Comparison of ENCODE assay signal across 17 cellular contexts in the genomic region with DNA sequence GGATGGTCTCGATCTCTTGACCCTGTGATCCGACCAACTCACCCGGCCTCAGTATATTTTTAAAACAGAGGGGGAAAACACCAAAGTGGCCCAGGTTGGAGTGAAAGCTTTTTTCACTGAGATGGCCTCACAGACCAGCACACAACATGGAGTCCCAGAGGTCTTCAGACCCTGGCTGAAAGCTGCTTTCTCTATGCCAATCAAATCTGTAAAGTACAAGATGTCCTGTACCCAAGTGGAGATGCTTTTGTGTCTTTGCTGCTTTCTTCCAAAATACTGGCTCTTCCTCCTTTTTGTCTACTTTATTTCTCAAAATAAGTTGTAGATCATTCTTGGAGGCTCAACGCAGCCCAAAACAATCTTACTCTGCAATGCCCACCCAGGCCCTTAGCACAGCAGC.
"Had no signal": no experiment of that assay in that cellular context is flagged by ENCODE, and none has a peak within 500 bp of the region (broad histone marks: within the 10 kb centered on the region; RNA-seq: fewer than 3 reads in every experiment).

No MANE protein-coding gene starts in this region.

- H3K4me3 ChIP-seq: body of pancreas, cardiac muscle cell, prostate gland, thyroid gland had no signal

- H3K27me3 ChIP-seq: body of pancreas, cardiac muscle cell, foreskin keratinocyte, thyroid gland had no signal

- H3K4me3 Mint-ChIP-seq: activated T-cell treated with anti-CD3 and anti-CD28 coated beads, Interleukin-2, amount 50 U/mL, for 4 hours had no signal

- H3K27ac ChIP-seq: body of pancreas, cardiac muscle cell, foreskin keratinocyte, prostate gland, thyroid gland had no signal

- H3K9me3 ChIP-seq: body of pancreas, prostate gland, thyroid gland had no signal

- ATAC-seq: activated T-cell treated with anti-CD3 and anti-CD28 coated beads, Interleukin-2, amount 50 U/mL, for 4 hours; body of pancreas; foreskin keratinocyte had no signal

- DNase-seq: activated CD4-positive, alpha-beta T cell treated with anti-CD3 and anti-CD28 coated beads, Interleukin-2, amount 50 U/mL, for 4 hours; activated CD8-positive, alpha-beta memory T cell treated with anti-CD3 and anti-CD28 coated beads, Interleukin-2, amount 50 U/mL, for 48 hours; activated naive CD4-positive, alpha-beta T cell treated with Interleukin-2 at 50 U/mL for 16 hours; activated T-cell treated with anti-CD3 and anti-CD28 coated beads, Interleukin-2, amount 50 U/mL, for 4 hours; body of pancreas; dermis blood vessel endothelial cell; effector CD8-positive, alpha-beta T cell; foreskin keratinocyte; hypothalamus; mesenchymal stem cell; right cardiac atrium; stimulated activated CD4-positive, alpha-beta T cell treated with anti-CD3 and anti-CD28 coated beads, Interleukin-1b, Interleukin-23, amount 100 ng/mL, for 48 hours; stimulated activated naive CD4-positive, alpha-beta T cell; T-helper 9 cell; thyroid gland had no signal

- H3K4me1 ChIP-seq: body of pancreas had no signal

- H3K9me3 Mint-ChIP-seq: activated T-cell treated with anti-CD3 and anti-CD28 coated beads, Interleukin-2, amount 50 U/mL, for 4 hours had no signal

- H3K36me3 ChIP-seq: cardiac muscle cell, prostate gland, thyroid gland had no signal
